17 cellular contexts compared by ENCODE assay signal in genomic region chr12:112848972-112849371, GRCh38. TPM values are rescaled to one million over a fixed set of nuclear protein-coding genes. Genes with fewer than 3 reads are reported as not detected.
DNase-seq lines count a peak whose midpoint lies in the region; ATAC-seq and TF ChIP-seq lines count a peak whose summit lies in the region.
"Had no signal": no experiment of that assay in that cellular context is flagged by ENCODE, and none has a peak within 500 bp of the region (broad histone marks: within the 10 kb centered on the region; RNA-seq: fewer than 3 reads in every experiment).

No MANE protein-coding gene starts in this region.

- no peak for TF ChIP-seq CTCF in natural killer cell (IDR thresholded peaks at IDR 0.05)

- intact Hi-C loops in natural killer cell (cut with micrococcal nuclease): no loop called here

- H3K27ac ChIP-seq in cingulate gyrus (ENCODE audit: low read depth, low read length): peak overlapping the region; percentile 29
- H3K27ac ChIP-seq: BLaER1 treated with 17β-estradiol and CSF1 and Interleukin-3, amounts not matched to agents 10 nM and 100 nM; KMS-11 had no signal

- peaks cover 16 to 24% of the 10 kb centered on the region in 2 donors for H3K4me1 Mint-ChIP-seq in natural killer cell

- H3K27ac Mint-ChIP-seq in natural killer cell: peak overlapping the region in 1 of 2 donors; percentile 75
- H3K27ac Mint-ChIP-seq: GM23338 had no signal

- DNase-seq in NCI-H2171 treated with DMSO at 0.1 percent for 48 hours (lab: John Stamatoyannopoulos, UW): peak; percentile 49
- DNase-seq in NCI-H2171 (lab: John Stamatoyannopoulos, UW): no peak
- peak; percentile 73 for DNase-seq in NCI-H1694 (lab: John Stamatoyannopoulos, UW)
- DNase-seq in natural killer cell: peak; percentile 25
- DNase-seq in retina: no peak
- no peak for DNase-seq in activated T-cell treated with anti-CD3 and anti-CD28 coated beads, Interleukin-2, amount 50 U/mL, for 1 hour
- DNase-seq in NCI-H1105 treated with DMSO at 0.1 percent for 48 hours (lab: John Stamatoyannopoulos, UW): no peak
- DNase-seq: NCI-H187 treated with DMSO at 0.1 percent for 48 hours, NCI-H82 had no signal

- H3K9me3 Mint-ChIP-seq in natural killer cell: no peaks in the 10 kb centered on the region
- H3K9me3 Mint-ChIP-seq: CD8-positive, alpha-beta memory T cell; GM23338 had no signal

- no peaks in the 10 kb centered on the region for H3K36me3 Mint-ChIP-seq in natural killer cell
- H3K36me3 Mint-ChIP-seq: CD8-positive, alpha-beta memory T cell had no signal

- peak; percentile 88 to 97 (median 97) for ATAC-seq in natural killer cell
- ATAC-seq: HCT116 had no signal

- peak overlapping the region; percentile 51 for H3K4me3 Mint-ChIP-seq in natural killer cell
- H3K4me3 Mint-ChIP-seq: CD8-positive, alpha-beta memory T cell; GM23338 had no signal

- H3K27me3 Mint-ChIP-seq in natural killer cell (ENCODE audit: low read depth in 2 of 2): peaks cover 0 to 22% of the 10 kb centered on the region in 2 donors

RNA-seq across cellular contexts. Expression of gene RPH3A, which starts 57.4 kb away (rescaled TPM):
- total RNA-seq in natural killer cell: under 1 TPM; 0.12 to 0.38 (median 0.25) TPM
- total RNA-seq: CD8-positive, alpha-beta memory T cell; M059J; SK-MEL-5 had no signal

RNA-seq across cellular contexts. Expression of gene OAS1, which starts 57.8 kb away (rescaled TPM):
- total RNA-seq in natural killer cell: 10 to 100 TPM; 12.4 to 21.1 (median 16.5) TPM
- total RNA-seq: GM23338 had no signal

Comparison
In these comparisons a context has a peak if more than half of its experiments do, and no peak if none do; other contexts are left out.
1. DNase-seq: peak in NCI-H2171 treated with DMSO at 0.1 percent for 48 hours (single experiment), NCI-H1694 (single experiment) and natural killer cell (single experiment); none in NCI-H2171 (single experiment), retina (single experiment), activated T-cell treated with anti-CD3 and anti-CD28 coated beads, Interleukin-2, amount 50 U/mL, for 1 hour (single experiment) and NCI-H1105 treated with DMSO at 0.1 percent for 48 hours (single experiment).